8 cellular contexts compared by ENCODE assay signal in genomic region chr10:63720689-63721088, GRCh38.
DNase-seq lines count a peak whose midpoint lies in the region; ATAC-seq and TF ChIP-seq lines count a peak whose summit lies in the region.

No MANE protein-coding gene starts in this region.

- no peaks in the 10 kb centered on the region for H3K36me3 Mint-ChIP-seq in CD8-positive, alpha-beta memory T cell

- peaks cover 7 to 12% (median 11%) of the 10 kb centered on the region in 3 donors for H3K4me1 Mint-ChIP-seq in CD8-positive, alpha-beta memory T cell

- no peaks in the 10 kb centered on the region for H3K27me3 ChIP-seq in CD8-positive, alpha-beta memory T cell (ENCODE audit: insufficient read depth, low read length, poor library complexity, severe bottlenecking)
- no peaks in the 10 kb centered on the region for H3K27me3 ChIP-seq in esophagus muscularis mucosa

- WGBS in esophagus muscularis mucosa, result 50% methylated on average over 4 of the region's 4 CpGs

- peak overlapping the region in 4 of 7 donors; percentile 13 to 63 (median 46) for H3K4me3 Mint-ChIP-seq in CD8-positive, alpha-beta memory T cell

- TF ChIP-seq EP300 in esophagus muscularis mucosa (IDR thresholded peaks at IDR 0.05), result no peak

- H3K4me1 ChIP-seq in CD8-positive, alpha-beta memory T cell (ENCODE audit: insufficient read depth, low read length), result peaks cover 4% of the 10 kb centered on the region
- H3K4me1 ChIP-seq in esophagus muscularis mucosa, result peaks cover 16 to 41% (median 27%) of the 10 kb centered on the region in 4 donors

- CTCF ChIA-PET in CD8-positive, alpha-beta memory T cell (lab: Charles Lee), result interaction anchor here (0.8 to 9.6 kb wide), 28 partner anchors 8 to 904 kb away, joined by 3 to 154 read pairs (median 5); partner anchors contain the start of genes EGR2 and NRBF2

- ATAC-seq in GM19438 (IDR thresholded peaks at IDR 0.05; ENCODE audit: low read depth, unreplicated experiment) (peak; percentile 76), HG03175 (IDR thresholded peaks at IDR 0.05; ENCODE audit: unreplicated experiment) (peak; percentile 75)

- POLR2A ChIA-PET in CD8-positive, alpha-beta memory T cell (lab: Charles Lee), result interaction anchor here (1.1 kb wide), 1 partner anchor 199 kb away, joined by 3 read pairs; the partner anchor contains the start of gene REEP3

- TF ChIP-seq POLR2A in esophagus muscularis mucosa (IDR thresholded peaks at IDR 0.05; ENCODE audit: low read depth), result no peak

- no peak overlapping the region for H3K27ac ChIP-seq in CD8-positive, alpha-beta memory T cell (ENCODE audit: low read depth, low read length)
- H3K27ac ChIP-seq in esophagus muscularis mucosa (replicated peaks in 1 of 4), result peak overlapping the region; percentile 3 to 68 (median 21)

- DNase-seq in CD8-positive, alpha-beta memory T cell, result peak in 1 of 5 donors; percentile 1
- DNase-seq in esophagus muscularis mucosa (ENCODE audit: extremely low spot score), result no peak
- no peak for DNase-seq in NK-92 (lab: John Stamatoyannopoulos, UW; ENCODE audit: unreplicated experiment)
- DNase-seq in DMS53 (lab: John Stamatoyannopoulos, UW), result no peak
- no peak for DNase-seq in NCI-H1092 treated with DMSO at 0.1 percent for 48 hours (lab: John Stamatoyannopoulos, UW)
- no peak for DNase-seq in epidermal melanocyte (ENCODE audit: insufficient read length, low spot score)

- H3K27ac Mint-ChIP-seq in CD8-positive, alpha-beta memory T cell, result peak overlapping the region in 6 of 8 donors; percentile 10 to 56 (median 30)

- no peaks in the 10 kb centered on the region for H3K36me3 ChIP-seq in CD8-positive, alpha-beta memory T cell (ENCODE audit: insufficient read depth, low read length)
- no peaks in the 10 kb centered on the region for H3K36me3 ChIP-seq in esophagus muscularis mucosa

- peaks cover 5 to 16% of the 10 kb centered on the region in 2 donors for H3K27me3 Mint-ChIP-seq in CD8-positive, alpha-beta memory T cell

- intact Hi-C loops in esophagus muscularis mucosa (cut with DNase I), result loop anchor here (2.0 kb wide), 1 partner anchor 556 kb away; no protein-coding TSS in a partner anchor

- no peak overlapping the region for H3K4me3 ChIP-seq in CD8-positive, alpha-beta memory T cell (ENCODE audit: low read length)
- H3K4me3 ChIP-seq in esophagus muscularis mucosa, result no peak overlapping the region

- H3K9me3 ChIP-seq in CD8-positive, alpha-beta memory T cell (ENCODE audit: low read length), result no peaks in the 10 kb centered on the region
- H3K9me3 ChIP-seq in esophagus muscularis mucosa, result no peaks in the 10 kb centered on the region

- H3K9me3 Mint-ChIP-seq in CD8-positive, alpha-beta memory T cell, result no peaks in the 10 kb centered on the region

- TF ChIP-seq CTCF in esophagus muscularis mucosa (IDR thresholded peaks at IDR 0.05), result no peak
